ENCODE assay signal across 26 cellular contexts in the genomic region with DNA sequence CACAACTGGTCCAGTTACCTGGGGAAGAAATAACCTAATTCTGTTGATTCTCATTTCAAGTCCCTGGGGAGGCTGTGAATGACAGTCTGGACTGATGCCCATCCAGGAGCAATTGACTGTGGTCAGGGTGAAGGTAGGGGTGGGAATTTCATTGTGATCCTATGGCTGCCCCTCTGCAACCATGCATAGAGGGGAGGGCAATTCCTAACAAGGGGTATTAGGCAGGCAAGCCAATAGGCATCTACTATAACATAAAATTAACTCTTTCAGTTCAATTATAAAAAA.
"Had no signal": no experiment of that assay in that cellular context is flagged by ENCODE, and none has a peak within 500 bp of the region (broad histone marks: within the 10 kb centered on the region; RNA-seq: fewer than 3 reads in every experiment).

No MANE protein-coding gene starts in this region.

- H3K9me3 ChIP-seq: body of pancreas, gastroesophageal sphincter, psoas muscle, right atrium auricular region, testis, transverse colon had no signal

- FAIRE-seq: keratinocyte had no signal

- H3K36me3 ChIP-seq: gastroesophageal sphincter, right atrium auricular region, transverse colon, WERI-Rb-1 had no signal

- ATAC-seq: activated CD4-positive, CD25-positive, alpha-beta regulatory T cell treated with anti-CD3 and anti-CD28 coated beads, Interleukin-2, amount 50 U/mL, for 24 hours; body of pancreas; gastroesophageal sphincter; left cardiac atrium; naive thymus-derived CD8-positive, alpha-beta T cell; psoas muscle had no signal

- H3K4me1 ChIP-seq: body of pancreas, gastroesophageal sphincter, parathyroid adenoma, psoas muscle, right atrium auricular region, testis, transverse colon had no signal

- DNase-seq: activated CD4-positive, alpha-beta T cell treated with anti-CD3 and anti-CD28 coated beads for 48 hours; activated CD4-positive, alpha-beta T cell treated with anti-CD3 and anti-CD28 coated beads, Interleukin-2, amount 50 U/mL, for 48 hours; activated CD8-positive, alpha-beta memory T cell treated with anti-CD3 and anti-CD28 coated beads for 24 hours; activated effector memory CD4-positive, alpha-beta T cell treated with Interleukin-2 at 50 U/mL for 16 hours; activated naive CD4-positive, alpha-beta T cell treated with Interleukin-2 at 50 U/mL for 16 hours; anterior cingulate cortex; body of pancreas; dorsolateral prefrontal cortex; effector memory CD4-positive, alpha-beta T cell; left cardiac atrium; naive thymus-derived CD8-positive, alpha-beta T cell; nucleus accumbens; psoas muscle; stimulated activated naive CD4-positive, alpha-beta T cell; T-helper 9 cell; testis; transverse colon; WERI-Rb-1 had no signal

- H3K4me3 ChIP-seq: body of pancreas, coronary artery, dorsolateral prefrontal cortex, gastroesophageal sphincter, hepatocyte, psoas muscle, right atrium auricular region, smooth muscle cell, testis, transverse colon had no signal

- H3K27me3 ChIP-seq: body of pancreas, dorsolateral prefrontal cortex, gastroesophageal sphincter, hepatocyte, right atrium auricular region, testis, transverse colon had no signal

- H3K27ac ChIP-seq: body of pancreas, coronary artery, dorsolateral prefrontal cortex, gastroesophageal sphincter, hepatocyte, parathyroid adenoma, psoas muscle, right atrium auricular region, testis, transverse colon, WERI-Rb-1 had no signal
